In the genomic region with DNA sequence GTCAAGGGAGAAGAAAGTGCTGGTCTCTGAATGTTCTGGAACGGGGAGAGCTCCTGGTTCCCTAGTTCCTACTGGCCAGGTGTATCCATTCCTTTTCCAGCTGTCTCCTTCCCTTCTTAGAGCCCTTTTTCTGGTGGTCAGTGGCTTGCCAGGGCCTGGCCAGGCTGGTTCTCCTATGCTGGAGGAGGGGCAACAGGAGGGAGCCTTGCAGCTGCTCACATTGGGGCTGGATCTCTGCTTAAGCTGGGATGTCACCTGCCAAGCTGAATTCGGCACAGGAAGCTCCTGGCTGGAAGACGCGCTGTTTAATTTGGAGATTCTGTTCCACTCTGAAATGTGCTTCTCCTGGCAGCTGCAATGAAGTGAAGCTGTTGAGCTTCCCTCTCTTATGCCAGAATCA, we compare ENCODE assay signal across 23 cellular contexts. TPM values are rescaled to one million over a fixed set of nuclear protein-coding genes. Genes with fewer than 3 reads are reported as not detected.
"Had no signal": no experiment of that assay in that cellular context is flagged by ENCODE, and none has a peak within 500 bp of the region (broad histone marks: within the 10 kb centered on the region; RNA-seq: fewer than 3 reads in every experiment).

No MANE protein-coding gene starts in this region.

- H3K4me3 Mint-ChIP-seq: activated CD4-positive, alpha-beta memory T cell treated with anti-CD3 and anti-CD28 coated beads for 36 hours; activated CD4-positive, alpha-beta T cell treated with anti-CD3 and anti-CD28 coated beads, Interleukin-2, amount 10 ng/mL, durations not matched to agents 7 days and 5 days; activated naive CD4-positive, alpha-beta T cell treated with anti-CD3 and anti-CD28 coated beads, Interleukin-2, amount 10 ng/mL, durations not matched to agents 7 days and 5 days; activated naive CD8-positive, alpha-beta T cell treated with anti-CD3 and anti-CD28 coated beads for 36 hours; activated T-cell treated with anti-CD3 and anti-CD28 coated beads, Interleukin-2, amount 50 U/mL, for 4 hours had no signal

- H3K9ac ChIP-seq: KMS-11 had no signal

- H3K4me2 ChIP-seq: KMS-11 had no signal

- ATAC-seq: activated T-cell treated with anti-CD3 and anti-CD28 coated beads, Interleukin-2, amount 50 U/mL, for 4 hours had no signal

- H3K36me3 Mint-ChIP-seq: activated CD4-positive, alpha-beta memory T cell treated with anti-CD3 and anti-CD28 coated beads for 36 hours; activated naive CD4-positive, alpha-beta T cell treated with anti-CD3 and anti-CD28 coated beads, Interleukin-2, amount 10 ng/mL, durations not matched to agents 7 days and 5 days; activated naive CD8-positive, alpha-beta T cell treated with anti-CD3 and anti-CD28 coated beads for 36 hours had no signal

- H3K27me3 ChIP-seq: brain microvascular endothelial cell, cardiac muscle cell had no signal

- H3K27ac Mint-ChIP-seq: activated CD4-positive, alpha-beta memory T cell treated with anti-CD3 and anti-CD28 coated beads for 36 hours; activated CD4-positive, alpha-beta T cell treated with anti-CD3 and anti-CD28 coated beads, Interleukin-2, amount 10 ng/mL, durations not matched to agents 7 days and 5 days; activated naive CD4-positive, alpha-beta T cell treated with anti-CD3 and anti-CD28 coated beads, Interleukin-2, amount 10 ng/mL, durations not matched to agents 7 days and 5 days; activated naive CD8-positive, alpha-beta T cell treated with anti-CD3 and anti-CD28 coated beads for 36 hours had no signal

- DNase-seq: activated CD4-positive, alpha-beta memory T cell treated with anti-CD3 and anti-CD28 coated beads for 36 hours; activated CD4-positive, alpha-beta T cell treated with anti-CD3 and anti-CD28 coated beads, Interleukin-2, amount 10 ng/mL, durations not matched to agents 7 days and 5 days; activated CD4-positive, CD25-positive, alpha-beta regulatory T cell; activated CD8-positive, alpha-beta memory T cell treated with anti-CD3 and anti-CD28 coated beads for 24 hours; activated gamma-delta T cell treated with Interleukin-2 at 50 U/mL for 16 hours; activated naive CD4-positive, alpha-beta T cell treated with anti-CD3 and anti-CD28 coated beads, Interleukin-2, amount 10 ng/mL, durations not matched to agents 7 days and 5 days; activated naive CD8-positive, alpha-beta T cell treated with anti-CD3 and anti-CD28 coated beads for 36 hours; activated T-cell treated with anti-CD3 and anti-CD28 coated beads, Interleukin-2, amount 50 U/mL, for 4 hours; brain microvascular endothelial cell; NCI-H1092; NCI-H1694 treated with DMSO at 0.1 percent for 48 hours; NCI-H2029 treated with DMSO at 0.1 percent for 48 hours; NCI-H446; NCI-H524; NCI-H748 treated with DMSO at 0.1 percent for 48 hours; SIG-M5; T-helper 1 cell had no signal

- H3K36me3 ChIP-seq: brain microvascular endothelial cell, cardiac muscle cell had no signal

- H3K27ac ChIP-seq: brain microvascular endothelial cell, cardiac muscle cell, KMS-11, SK-N-MC, VCaP had no signal

- H3K9me3 Mint-ChIP-seq: activated CD4-positive, alpha-beta memory T cell treated with anti-CD3 and anti-CD28 coated beads for 36 hours; activated CD4-positive, alpha-beta T cell treated with anti-CD3 and anti-CD28 coated beads, Interleukin-2, amount 10 ng/mL, durations not matched to agents 7 days and 5 days; activated naive CD4-positive, alpha-beta T cell treated with anti-CD3 and anti-CD28 coated beads, Interleukin-2, amount 10 ng/mL, durations not matched to agents 7 days and 5 days; activated naive CD8-positive, alpha-beta T cell treated with anti-CD3 and anti-CD28 coated beads for 36 hours; activated T-cell treated with anti-CD3 and anti-CD28 coated beads, Interleukin-2, amount 50 U/mL, for 4 hours had no signal

- H3K4me3 ChIP-seq: cardiac muscle cell, SK-N-MC had no signal

- H3K4me1 Mint-ChIP-seq: activated CD4-positive, alpha-beta T cell treated with anti-CD3 and anti-CD28 coated beads, Interleukin-2, amount 10 ng/mL, durations not matched to agents 7 days and 5 days; activated naive CD4-positive, alpha-beta T cell treated with anti-CD3 and anti-CD28 coated beads, Interleukin-2, amount 10 ng/mL, durations not matched to agents 7 days and 5 days; activated naive CD8-positive, alpha-beta T cell treated with anti-CD3 and anti-CD28 coated beads for 36 hours had no signal

RNA-seq across cellular contexts. Expression of gene POU3F1, which starts 56.0 kb away (rescaled TPM):
- total RNA-seq: activated CD4-positive, alpha-beta T cell treated with anti-CD3 and anti-CD28 coated beads, Interleukin-2, amount 10 ng/mL, durations not matched to agents 7 days and 5 days; RPMI7951; T-helper 2 cell treated with Interferon-gamma antibody and Interleukin-4, amounts not matched to agents 100 ng/mL and 5 ng/mL, for 36 hours had no signal
